ENCODE assay signal across 9 cellular contexts in genomic region chr1:179034720-179035119, GRCh38. TPM values are rescaled to one million over a fixed set of nuclear protein-coding genes. Genes with fewer than 3 reads are reported as not detected.
DNase-seq lines count a peak whose midpoint lies in the region; ATAC-seq and TF ChIP-seq lines count a peak whose summit lies in the region.
"Had no signal": no experiment of that assay in that cellular context is flagged by ENCODE, and none has a peak within 500 bp of the region (broad histone marks: within the 10 kb centered on the region; RNA-seq: fewer than 3 reads in every experiment).

No MANE protein-coding gene starts in this region.

- peak overlapping the region; percentile 56 for H3K4me2 ChIP-seq in fibroblast of lung (ENCODE audit: extremely low read depth, insufficient read depth, low read length)

- no peak for TF ChIP-seq CTCF in fibroblast of lung (conservative IDR thresholded peaks at IDR 0.05 in 1 of 2, IDR thresholded peaks at IDR 0.05 in 1 of 2; ENCODE audit: low read depth in 1 of 2, low read length in 2 of 2)

- H3K27ac ChIP-seq in fibroblast of lung (ENCODE audit: insufficient read depth, low read length) = peak overlapping the region; percentile 30
- H3K27ac ChIP-seq: parathyroid adenoma had no signal

- H3K79me2 ChIP-seq in fibroblast of lung (ENCODE audit: control insufficient read depth, insufficient read depth, low read length) = peaks cover 50% of the 10 kb centered on the region

- no peak overlapping the region for H3K9ac ChIP-seq in fibroblast of lung (ENCODE audit: insufficient read depth, low read length)
- H3K9ac ChIP-seq: parathyroid adenoma had no signal

- peak; percentile 77 for DNase-seq in H4 (ENCODE audit: low spot score)
- peak; percentile 78 for DNase-seq in NAMALWA (ENCODE audit: low spot score)
- DNase-seq in fibroblast of lung (ENCODE audit: low read depth in 2 of 2) = peak; percentile 55 to 69
- DNase-seq in inferior parietal cortex (ENCODE audit: extremely low spot score) = no peak
- DNase-seq in NCI-H2081 treated with DMSO at 0.1 percent for 48 hours (lab: John Stamatoyannopoulos, UW) = no peak
- no peak for DNase-seq in stimulated activated CD4-positive, alpha-beta T cell treated with anti-CD3 and anti-CD28 coated beads, Interleukin-4, amount 100 ng/mL, for 24 hours
- DNase-seq in islet precursor cell = no peak

- H3K4me3 ChIP-seq in fibroblast of lung (replicated peaks in 1 of 4; ENCODE audit: control extremely low read depth in 1 of 4, insufficient read depth in 1 of 4, low read depth in 3 of 4, low read length in 4 of 4) = no peak overlapping the region

- H2AFZ ChIP-seq in fibroblast of lung (ENCODE audit: low read length) = no peak overlapping the region
- H2AFZ ChIP-seq: parathyroid adenoma had no signal

- no peaks in the 10 kb centered on the region for H3K9me3 ChIP-seq in fibroblast of lung (ENCODE audit: control insufficient read depth, insufficient read depth, low read depth, low read length)

- no peaks in the 10 kb centered on the region for H3K27me3 ChIP-seq in fibroblast of lung (ENCODE audit: control insufficient read depth, insufficient read depth, low read length)

- peaks cover 34% of the 10 kb centered on the region for H3K4me1 ChIP-seq in fibroblast of lung (ENCODE audit: control insufficient read depth, extremely low read depth, insufficient read depth, low read length)
- H3K4me1 ChIP-seq: parathyroid adenoma had no signal

- no peaks in the 10 kb centered on the region for H3K36me3 ChIP-seq in fibroblast of lung (ENCODE audit: control insufficient read depth, insufficient read depth, low read length)

- H4K20me1 ChIP-seq in fibroblast of lung (ENCODE audit: control insufficient read depth, extremely low read depth, insufficient read depth, low read length) = no peaks in the 10 kb centered on the region

- ATAC-seq in GM18511 (IDR thresholded peaks at IDR 0.05; ENCODE audit: unreplicated experiment) = peak; percentile 77

RNA-seq across cellular contexts. Expression of gene FAM20B, which starts 9.0 kb away (rescaled TPM):
- total RNA-seq in H4 (2014; rRNA removed; shearing (Covaris generic)) = 27.5 and 28.3 TPM in 2 replicates
- total RNA-seq in fibroblast of lung = 32.9 and 45.2 TPM in 2 replicates
- polyA plus RNA-seq in fibroblast of lung = 32.0 and 42.1 TPM in 2 replicates
- polyA plus RNA-seq in fibroblast of lung (2012) = 20.9 and 28.5 TPM in 2 replicates
- 41.8 and 44.1 TPM in 2 replicates for polyA minus RNA-seq in fibroblast of lung (ENCODE audit: low replicate concordance)

RNA-seq across cellular contexts. Expression of gene TOR3A, which starts 47.1 kb away (rescaled TPM):
- total RNA-seq in H4 (2014; rRNA removed; shearing (Covaris generic)) = 34.1 and 42.4 TPM in 2 replicates
- 32.9 and 62.1 TPM in 2 replicates for total RNA-seq in fibroblast of lung
- polyA plus RNA-seq in fibroblast of lung = 24.0 and 24.1 TPM in 2 replicates
- polyA plus RNA-seq in fibroblast of lung (2012) = 22.6 and 25.8 TPM in 2 replicates
- 74.7 and 109 TPM in 2 replicates for polyA minus RNA-seq in fibroblast of lung (ENCODE audit: low replicate concordance)

Comparison
In these comparisons a context has a peak if more than half of its experiments do, and no peak if none do; other contexts are left out.
1. DNase-seq: peak in H4 (single experiment), NAMALWA (single experiment) and fibroblast of lung (2 of 2); none in inferior parietal cortex (single experiment), NCI-H2081 treated with DMSO at 0.1 percent for 48 hours (single experiment), stimulated activated CD4-positive, alpha-beta T cell treated with anti-CD3 and anti-CD28 coated beads, Interleukin-4, amount 100 ng/mL, for 24 hours (single experiment) and islet precursor cell (single experiment).